In genomic region chr11:63938481-63939350, GRCh38 we compare ENCODE assay signal across 8 cellular contexts. TPM values are rescaled to one million over a fixed set of nuclear protein-coding genes. Genes with fewer than 3 reads are reported as not detected.
A peak's percentile ranks its signal among the peaks of the same experiment; 100 is the strongest.
DNase-seq lines count a peak whose midpoint lies in the region; ATAC-seq and TF ChIP-seq lines count a peak whose summit lies in the region.

NAA40 (plus strand) TSS chr11:63939002; CDS start chr11:63939097, 95 bp downstream.

- no peaks in the 10 kb centered on the region for H3K9me3 Mint-ChIP-seq in activated naive CD8-positive, alpha-beta T cell (ENCODE audit: low read depth)

- no peaks in the 10 kb centered on the region for H3K9me3 ChIP-seq in parathyroid adenoma (ENCODE audit: control insufficient read depth, low read length)
- H3K9me3 ChIP-seq in tibial nerve = no peaks in the 10 kb centered on the region

- no peak for TF ChIP-seq CTCF in GM12865 (IDR thresholded peaks at IDR 0.05; ENCODE audit: insufficient read depth, low read depth, low read length, missing control alignments)
- no peak for TF ChIP-seq CTCF in parathyroid adenoma (IDR thresholded peaks at IDR 0.05)
- TF ChIP-seq CTCF in tibial nerve (IDR thresholded peaks at IDR 0.05) = peak in 2 of 5 experiments; percentile 25 to 51

- peaks cover 3% of the 10 kb centered on the region for H3K4me1 ChIP-seq in parathyroid adenoma
- H3K4me1 ChIP-seq in tibial nerve = peaks cover 0 to 22% (median 5%) of the 10 kb centered on the region in 4 donors

- H3K27me3 Mint-ChIP-seq in activated naive CD8-positive, alpha-beta T cell = no peaks in the 10 kb centered on the region

- H3K36me3 Mint-ChIP-seq in activated naive CD8-positive, alpha-beta T cell = no peaks in the 10 kb centered on the region

- peak within 1 kb of the TSS; percentile 37 for H3K9ac ChIP-seq in parathyroid adenoma

- peak within 1 kb of the TSS; percentile 79 for H2AFZ ChIP-seq in parathyroid adenoma

- H3K4me3 ChIP-seq in GM12865 (ENCODE audit: low read depth, low read length) = peak within 1 kb of the TSS; percentile 93
- peak within 1 kb of the TSS; percentile 62 for H3K4me3 ChIP-seq in parathyroid adenoma (ENCODE audit: low read depth, low read length)
- peak within 1 kb of the TSS; percentile 43 to 70 (median 64) for H3K4me3 ChIP-seq in tibial nerve

- peak within 1 kb of the TSS; percentile 58 for H3K27ac ChIP-seq in parathyroid adenoma
- H3K27ac ChIP-seq in tibial nerve = peak within 1 kb of the TSS; percentile 38 to 74 (median 68)

- peaks cover 24% of the 10 kb centered on the region for H3K4me1 Mint-ChIP-seq in activated naive CD8-positive, alpha-beta T cell (ENCODE audit: low read depth)

- peaks cover 3% of the 10 kb centered on the region for H3K79me2 ChIP-seq in parathyroid adenoma

- H3K36me3 ChIP-seq in parathyroid adenoma (ENCODE audit: control insufficient read depth, insufficient read depth, low read length) (no peaks in the 10 kb centered on the region), tibial nerve (no peaks in the 10 kb centered on the region)

- peak in 1 of 2 donors; percentile 29 for TF ChIP-seq POLR2A in tibial nerve (IDR thresholded peaks at IDR 0.05)

- WGBS in tibial nerve, 2 donors = 0 to 1% methylated on average over 32 to 70 of the region's 86 CpGs

- DNase-seq in GM12865 (ENCODE audit: low read depth) (peak; percentile 100), NCI-H1105 treated with DMSO at 0.1 percent for 48 hours (lab: John Stamatoyannopoulos, UW) (peak; percentile 98), SKM-1 treated with dmso at 0.1 percent for 144 hours (lab: John Stamatoyannopoulos, UW; ENCODE audit: unreplicated experiment) (peak; percentile 93), head of caudate nucleus (peak; percentile 65 to 95 (median 87)), tibial nerve (ENCODE audit: low spot score in 2 of 2) (peak; percentile 62 to 65)

- intact Hi-C loops in head of caudate nucleus (cut with DNase I) = loop anchor here (2.0 kb wide), 1 partner anchor 100 kb away; the partner anchor contains the start of gene MARK2

- peak; percentile 94 for ATAC-seq in HG02678 (IDR thresholded peaks at IDR 0.05; ENCODE audit: unreplicated experiment)

- H3K27ac Mint-ChIP-seq in activated naive CD8-positive, alpha-beta T cell = peak within 1 kb of the TSS; percentile 90

- peak in 1 of 2 donors; percentile 45 for TF ChIP-seq EP300 in tibial nerve (IDR thresholded peaks at IDR 0.05)

- H3K27me3 ChIP-seq in parathyroid adenoma (ENCODE audit: control insufficient read depth, insufficient read depth, low read length) (no peaks in the 10 kb centered on the region), tibial nerve (no peaks in the 10 kb centered on the region)

- H3K4me2 ChIP-seq in parathyroid adenoma (ENCODE audit: low read length) = peak within 1 kb of the TSS; percentile 82

- peak within 1 kb of the TSS; percentile 97 for H3K4me3 Mint-ChIP-seq in activated naive CD8-positive, alpha-beta T cell

RNA-seq across cellular contexts. Expression of gene NAA40, which starts in this region (rescaled TPM):
- total RNA-seq in tibial nerve = 10 to 100 TPM in 1 of 4 donors, 1 to 10 TPM in 3; 4.9 to 13.5 (median 5.6) TPM

Comparison
In these comparisons a context has a peak if more than half of its experiments do, and no peak if none do; other contexts are left out.
1. Peak in every context shown above with its lines: DNase-seq, ATAC-seq, H3K4me3 ChIP-seq and H3K27ac ChIP-seq.